14 cellular contexts compared by ENCODE assay signal in genomic region chr14:95273041-95273978, GRCh38. TPM values are rescaled to one million over a fixed set of nuclear protein-coding genes. Genes with fewer than 3 reads are reported as not detected.
DNase-seq lines count a peak whose midpoint lies in the region; ATAC-seq and TF ChIP-seq lines count a peak whose summit lies in the region.
"Had no signal": no experiment of that assay in that cellular context is flagged by ENCODE, and none has a peak within 500 bp of the region (broad histone marks: within the 10 kb centered on the region; RNA-seq: fewer than 3 reads in every experiment).

No MANE protein-coding gene starts in this region.

- peaks cover 0 to 2% (median 0%) of the 10 kb centered on the region in 9 donors for H3K9me3 Mint-ChIP-seq in naive thymus-derived CD8-positive, alpha-beta T cell
- H3K9me3 Mint-ChIP-seq: naive B cell had no signal

- H3K4me3 Mint-ChIP-seq in naive thymus-derived CD8-positive, alpha-beta T cell = no peak overlapping the region
- H3K4me3 Mint-ChIP-seq: naive B cell, T-helper 17 cell had no signal

- no peaks in the 10 kb centered on the region for H3K36me3 ChIP-seq in A673 (ENCODE audit: insufficient read depth, low read length, poor library complexity, severe bottlenecking)

- CTCF ChIA-PET in A673 (lab: Charles Lee) = no interaction called here

- H3K4me1 Mint-ChIP-seq in naive thymus-derived CD8-positive, alpha-beta T cell = peaks cover 0 to 3% (median 0%) of the 10 kb centered on the region in 4 donors

- intact Hi-C loops in A673 (cut with micrococcal nuclease; ENCODE audit: unreplicated experiment) = no loop called here
- intact Hi-C loops in dorsolateral prefrontal cortex (cut with DNase I) = no loop called here

- H3K27ac Mint-ChIP-seq in naive thymus-derived CD8-positive, alpha-beta T cell = peak overlapping the region in 1 of 10 donors; percentile 20

- no peak for ATAC-seq in naive thymus-derived CD8-positive, alpha-beta T cell
- ATAC-seq: T-helper 17 cell had no signal

- POLR2A ChIA-PET in A673 (lab: Charles Lee; ENCODE audit: low non-redundant PET) = no interaction called here
- POLR2A ChIA-PET in naive thymus-derived CD8-positive, alpha-beta T cell (lab: Charles Lee) = no interaction called here

- BruUV-seq in A673 (replicated peaks; lab: Mats Ljungman, UMichigan) = no TSS peak

- H3K4me3 ChIP-seq in A673 (ENCODE audit: low read depth, low read length, poor library complexity, severe bottlenecking) (no peak overlapping the region), dorsolateral prefrontal cortex (no peak overlapping the region)

- peaks cover 11% of the 10 kb centered on the region for H3K4me1 ChIP-seq in A673 (ENCODE audit: insufficient read depth, low read length, poor library complexity, severe bottlenecking)

- H3K27ac ChIP-seq in A673 (ENCODE audit: low read depth, low read length, poor library complexity, severe bottlenecking) = peak overlapping the region; percentile 21
- peak overlapping the region in 45 of 59 donors; percentile 1 to 72 (median 37) for H3K27ac ChIP-seq in dorsolateral prefrontal cortex

- peaks cover 0 to 6% (median 0%) of the 10 kb centered on the region in 5 donors for H3K27me3 Mint-ChIP-seq in naive thymus-derived CD8-positive, alpha-beta T cell
- H3K27me3 Mint-ChIP-seq: naive B cell had no signal

- H3K9me3 ChIP-seq in A673 (ENCODE audit: low read depth, low read length, poor library complexity, severe bottlenecking) = no peaks in the 10 kb centered on the region

- no peaks in the 10 kb centered on the region for H3K36me3 Mint-ChIP-seq in naive thymus-derived CD8-positive, alpha-beta T cell
- H3K36me3 Mint-ChIP-seq: naive B cell had no signal

- peak; percentile 58 for DNase-seq in A673 (ENCODE audit: low spot score)
- peak; percentile 15 for DNase-seq in M059J (ENCODE audit: low read depth)
- DNase-seq in dorsolateral prefrontal cortex = no peak
- peak; percentile 17 for DNase-seq in myocyte (ENCODE audit: low read depth)
- no peak for DNase-seq in inferior parietal cortex (ENCODE audit: extremely low spot score)
- DNase-seq in SW480 (ENCODE audit: low spot score) = no peak
- no peak for DNase-seq in T1000 (lab: John Stamatoyannopoulos, UW)
- DNase-seq in naive thymus-derived CD8-positive, alpha-beta T cell = no peak
- DNase-seq: activated CD4-positive, alpha-beta T cell treated with anti-CD3 and anti-CD28 coated beads for 1 hour; GOT3; naive B cell; NCI-H446 treated with DMSO at 0.1 percent for 48 hours; stimulated activated CD4-positive, alpha-beta T cell treated with anti-CD3 and anti-CD28 coated beads, Interleukin-2, amount 100 ng/mL, for 24 hours; T-helper 17 cell had no signal

- H3K27me3 ChIP-seq in A673 (replicated peaks; ENCODE audit: insufficient read depth, low read depth, low read length, poor library complexity) (no peaks in the 10 kb centered on the region), dorsolateral prefrontal cortex (no peaks in the 10 kb centered on the region)

- TF ChIP-seq CTCF in A673 (conservative IDR thresholded peaks at IDR 0.05; ENCODE audit: low read depth, low read length) (no peak), dorsolateral prefrontal cortex (IDR thresholded peaks at IDR 0.05 in 54 of 56, conservative IDR thresholded peaks at IDR 0.05 in 2 of 56; ENCODE audit: low read depth in 1 of 56, partially characterized antibody in 56 of 56) (no peak)

RNA-seq across cellular contexts. Expression of gene CLMN, which starts 46.4 kb away (rescaled TPM):
- 8.6 and 12.2 TPM in 2 replicates for total RNA-seq in A673 (2021)
- 0.71 and 2.8 TPM in 2 replicates for total RNA-seq in M059J (2014; rRNA removed; shearing (Covaris generic))
- 100 to 1,000 TPM in 37 of 120 experiments, 10 to 100 TPM in 83; 22.3 to 262 (median 78.6) TPM for total RNA-seq in dorsolateral prefrontal cortex
- total RNA-seq in myocyte = 0.52 and 0.99 TPM in 2 replicates
- 1.2 TPM for polyA plus RNA-seq in myocyte (2012)
- total RNA-seq in naive thymus-derived CD8-positive, alpha-beta T cell = 1 to 10 TPM; 2.0 to 2.2 TPM
- polyA plus RNA-seq in naive thymus-derived CD8-positive, alpha-beta T cell = under 1 TPM; 0.07 to 0.32 (median 0.18) TPM

Comparison
In these comparisons a context has a peak if more than half of its experiments do, and no peak if none do; other contexts are left out.
1. DNase-seq: peak in A673 (single experiment), M059J (single experiment) and myocyte (single experiment); none in dorsolateral prefrontal cortex (0 of 10), inferior parietal cortex (single experiment), SW480 (single experiment), T1000 (single experiment) and naive thymus-derived CD8-positive, alpha-beta T cell (0 of 10).